ENCODE assay signal across 12 cellular contexts in the genomic region with DNA sequence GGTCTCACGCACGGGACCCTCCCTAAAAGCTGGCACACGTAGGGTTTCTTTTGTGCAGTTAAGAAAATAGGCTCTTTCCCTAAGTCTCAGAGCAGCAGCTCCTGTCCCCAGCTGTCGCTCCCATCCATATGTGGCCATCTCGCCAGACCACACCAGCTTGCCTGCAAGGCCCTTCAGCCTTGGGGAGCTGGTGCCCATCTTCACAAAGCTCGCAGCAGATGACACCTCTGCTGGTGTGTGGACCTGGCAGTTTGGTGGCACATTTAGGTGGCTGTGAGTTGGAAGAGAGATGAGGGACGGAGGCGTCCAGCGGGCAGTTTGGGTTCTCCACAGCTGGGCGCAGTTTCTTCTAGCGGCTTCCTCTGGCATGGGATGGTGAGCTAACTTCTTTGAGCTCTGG.
DNase-seq lines count a peak whose midpoint lies in the region; ATAC-seq and TF ChIP-seq lines count a peak whose summit lies in the region.
"Had no signal": no experiment of that assay in that cellular context is flagged by ENCODE, and none has a peak within 500 bp of the region (broad histone marks: within the 10 kb centered on the region; RNA-seq: fewer than 3 reads in every experiment).

No MANE protein-coding gene starts in this region.

- peaks cover 17% of the 10 kb centered on the region for H3K4me1 ChIP-seq in colonic mucosa
- peaks cover 21% of the 10 kb centered on the region for H3K4me1 ChIP-seq in prostate gland (replicated peaks)
- H3K4me1 ChIP-seq in vagina: peaks cover 93% of the 10 kb centered on the region

- H3K27ac ChIP-seq in colonic mucosa (peak overlapping the region; percentile 17), layer of hippocampus (ENCODE audit: low read depth, low read length) (peak overlapping the region; percentile 99), prostate gland (peak overlapping the region; percentile 52 to 83), vagina (peak overlapping the region; percentile 78)

- H3K9me3 ChIP-seq in colonic mucosa (no peaks in the 10 kb centered on the region), prostate gland (no peaks in the 10 kb centered on the region), vagina (no peaks in the 10 kb centered on the region)

- H3K4me3 ChIP-seq in colonic mucosa (no peak overlapping the region), prostate gland (no peak overlapping the region), vagina (peak overlapping the region in 1 of 2 donors; percentile 10)

- H3K36me3 ChIP-seq in colonic mucosa (peaks cover 4% of the 10 kb centered on the region), prostate gland (peaks cover 0 to 9% of the 10 kb centered on the region in 2 donors), vagina (peaks cover 0 to 36% of the 10 kb centered on the region in 2 donors)

- H3K9ac ChIP-seq in colonic mucosa (ENCODE audit: low read depth in 2 of 2, low read length in 2 of 2): peak overlapping the region; percentile 1 to 14

- no peak for TF ChIP-seq POLR2A in prostate gland (IDR thresholded peaks at IDR 0.05)
- TF ChIP-seq POLR2A in vagina (IDR thresholded peaks at IDR 0.05): no peak

- H3K27me3 ChIP-seq in colonic mucosa (no peaks in the 10 kb centered on the region), layer of hippocampus (ENCODE audit: control insufficient read depth, insufficient read depth, low read length) (no peaks in the 10 kb centered on the region), prostate gland (replicated peaks; ENCODE audit: insufficient read depth) (no peaks in the 10 kb centered on the region), vagina (no peaks in the 10 kb centered on the region)

- 33% methylated on average over 11 of the region's 11 CpGs for WGBS in prostate gland

- intact Hi-C loops in colonic mucosa (cut with DNase I) (no loop called here), prostate gland (cut with DNase I) (no loop called here), vagina (cut with DNase I) (no loop called here)

- DNase-seq in colonic mucosa (no peak), prostate gland (ENCODE audit: low spot score) (no peak), vagina (ENCODE audit: extremely low spot score in 2 of 2) (no peak), NK-92 (lab: John Stamatoyannopoulos, UW; ENCODE audit: unreplicated experiment) (no peak), medulla oblongata (ENCODE audit: extremely low spot score) (no peak)
- DNase-seq: NCI-H1417; occipital lobe; stimulated activated CD4-positive, alpha-beta T cell treated with anti-CD3 and anti-CD28 coated beads, Interleukin-2, amount 100 ng/mL, for 48 hours had no signal

- TF ChIP-seq CTCF in colonic mucosa (IDR thresholded peaks at IDR 0.05): no peak
- no peak for TF ChIP-seq CTCF in prostate gland (IDR thresholded peaks at IDR 0.05)
- no peak for TF ChIP-seq CTCF in vagina (IDR thresholded peaks at IDR 0.05)

- ATAC-seq in GM18858 (IDR thresholded peaks at IDR 0.05; ENCODE audit: unreplicated experiment): no peak
- ATAC-seq: activated naive CD4-positive, alpha-beta T cell treated with anti-CD3 and anti-CD28 coated beads, Interleukin-2, amount 50 U/mL, for 72 hours; stimulated activated memory B cell treated with anti-CD40 and anti-IgM and Interleukin-4, amounts not matched to agents 10 μg/mL and 1 μg/mL and 100 μg/mL, for 72 hours had no signal

Comparison
In these comparisons a context has a peak if more than half of its experiments do, and no peak if none do; other contexts are left out.
1. H3K27ac ChIP-seq: peak in every context shown above with its lines; median percentile 99 in layer of hippocampus; 78 in vagina; 68 in prostate gland; 17 in colonic mucosa.